In the genomic region with DNA sequence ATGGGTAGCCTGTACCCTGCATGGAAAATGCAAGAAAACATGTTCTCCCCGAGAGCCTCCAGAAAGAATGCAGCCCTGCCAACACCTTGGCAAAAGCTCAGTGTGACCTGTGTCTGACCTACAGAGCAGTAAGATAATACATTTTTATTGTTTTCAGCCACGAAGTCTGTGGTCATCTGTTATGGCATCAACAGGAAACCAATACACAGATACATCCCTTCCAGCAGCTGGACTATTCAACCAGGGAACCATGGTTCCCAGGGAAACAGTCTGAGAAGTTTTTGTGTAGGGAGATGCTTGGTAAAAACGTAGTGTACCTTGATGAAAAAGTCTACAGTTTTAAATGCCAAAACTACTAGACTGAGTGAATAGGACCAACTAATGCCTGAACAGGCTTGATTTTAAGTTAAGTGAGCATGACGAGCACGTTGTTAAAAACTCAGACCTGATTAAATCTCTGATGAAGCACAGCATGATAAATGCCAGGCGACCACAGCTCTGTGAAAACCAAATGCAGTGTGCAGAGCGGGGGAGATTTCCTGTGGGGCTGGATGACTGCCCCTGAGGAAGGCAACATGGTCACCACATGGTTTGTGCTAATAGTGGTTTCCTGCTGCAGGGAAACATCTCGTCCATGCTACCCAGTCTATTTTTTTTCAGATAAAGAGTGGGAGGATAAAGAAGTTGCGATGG, we compare ENCODE assay signal across 9 cellular contexts.
DNase-seq lines count a peak whose midpoint lies in the region; ATAC-seq lines count a peak whose summit lies in the region.
"Had no signal": no experiment of that assay in that cellular context is flagged by ENCODE, and none has a peak within 500 bp of the region (broad histone marks: within the 10 kb centered on the region; RNA-seq: fewer than 3 reads in every experiment).

No MANE protein-coding gene starts in this region.

- ATAC-seq in HG03521 (IDR thresholded peaks at IDR 0.05; ENCODE audit: unreplicated experiment): peak; percentile 59
- ATAC-seq in central memory CD8-positive, alpha-beta T cell (replicated peaks; ENCODE audit: extremely low read depth, poor library complexity, severe bottlenecking): peak; percentile 60

- H3K27ac Mint-ChIP-seq in central memory CD8-positive, alpha-beta T cell (ENCODE audit: low read depth): no peak overlapping the region

- H3K9me3 Mint-ChIP-seq in central memory CD8-positive, alpha-beta T cell: no peaks in the 10 kb centered on the region

- no peaks in the 10 kb centered on the region for H3K36me3 Mint-ChIP-seq in central memory CD8-positive, alpha-beta T cell (ENCODE audit: insufficient read depth)

- no peak overlapping the region for H3K4me3 Mint-ChIP-seq in central memory CD8-positive, alpha-beta T cell

- H3K4me1 Mint-ChIP-seq in central memory CD8-positive, alpha-beta T cell: peaks cover 7% of the 10 kb centered on the region

- DNase-seq in NCI-H146 (lab: John Stamatoyannopoulos, UW) (peak; percentile 4), NCI-H146 treated with DMSO at 0.1 percent for 48 hours (lab: John Stamatoyannopoulos, UW; ENCODE audit: unreplicated experiment) (no peak), pulmonary artery endothelial cell (ENCODE audit: low read depth, low spot score) (peak; percentile 84), LoVo (ENCODE audit: low spot score) (no peak), amniotic stem cell (lab: John Stamatoyannopoulos, UW) (no peak), midbrain (lab: John Stamatoyannopoulos, UW) (no peak)
- no peak for DNase-seq in central memory CD8-positive, alpha-beta T cell (ENCODE audit: low spot score in 2 of 2)
- DNase-seq: NCI-H510A had no signal

- peaks cover 45% of the 10 kb centered on the region for H3K27me3 Mint-ChIP-seq in central memory CD8-positive, alpha-beta T cell

Comparison
In these comparisons a context has a peak if more than half of its experiments do, and no peak if none do; other contexts are left out.
1. DNase-seq: peak in NCI-H146 (single experiment) and pulmonary artery endothelial cell (single experiment); none in NCI-H146 treated with DMSO at 0.1 percent for 48 hours (single experiment), central memory CD8-positive, alpha-beta T cell (0 of 2), LoVo (single experiment), amniotic stem cell (single experiment) and midbrain (single experiment).